26 cellular contexts compared by ENCODE assay signal in genomic region chr10:48412933-48413332, GRCh38.
"Had no signal": no experiment of that assay in that cellular context is flagged by ENCODE, and none has a peak within 500 bp of the region (broad histone marks: within the 10 kb centered on the region; RNA-seq: fewer than 3 reads in every experiment).

No MANE protein-coding gene starts in this region.

- H3K4me3 ChIP-seq: coronary artery, dorsolateral prefrontal cortex, esophagus muscularis mucosa, gastroesophageal sphincter, heart right ventricle, left lung, lung had no signal

- H3K27ac ChIP-seq: coronary artery, dorsolateral prefrontal cortex, esophagus muscularis mucosa, foreskin keratinocyte, gastroesophageal sphincter, heart right ventricle, left lung had no signal

- H3K27ac Mint-ChIP-seq: memory B cell; naive thymus-derived CD4-positive, alpha-beta T cell had no signal

- ATAC-seq: foreskin keratinocyte; gastroesophageal sphincter; heart right ventricle; left cardiac atrium; left lung; left ventricle myocardium superior; naive thymus-derived CD4-positive, alpha-beta T cell had no signal

- H3K27me3 Mint-ChIP-seq: memory B cell; naive thymus-derived CD4-positive, alpha-beta T cell had no signal

- FAIRE-seq: colon, endothelial cell of umbilical vein, frontal cortex, islet of Langerhans, keratinocyte had no signal

- H3K4me1 Mint-ChIP-seq: memory B cell had no signal

- H3K4me3 Mint-ChIP-seq: memory B cell had no signal

- H3K27me3 ChIP-seq: dorsolateral prefrontal cortex, esophagus muscularis mucosa, foreskin keratinocyte, gastroesophageal sphincter, heart right ventricle, left lung had no signal

- H3K4me1 ChIP-seq: esophagus muscularis mucosa, gastroesophageal sphincter, left lung had no signal

- DNase-seq: dermis blood vessel endothelial cell; dorsolateral prefrontal cortex; effector CD4-positive, alpha-beta T cell; effector memory CD4-positive, alpha-beta T cell; foreskin keratinocyte; glutamatergic neuron; head of caudate nucleus; heart right ventricle; hippocampal formation; left cardiac atrium; left lung; left ventricle myocardium superior; mammary epithelial cell; mesendoderm; midbrain had no signal
